In genomic region chr3:115147329-115148141, GRCh38 we compare ENCODE assay signal across 8 cellular contexts. TPM values are rescaled to one million over a fixed set of nuclear protein-coding genes. Genes with fewer than 3 reads are reported as not detected.
A peak's percentile ranks its signal among the peaks of the same experiment; 100 is the strongest.
DNase-seq lines count a peak whose midpoint lies in the region; ATAC-seq and TF ChIP-seq lines count a peak whose summit lies in the region.

No MANE protein-coding gene starts in this region.

- TF ChIP-seq CTCF in dorsolateral prefrontal cortex (IDR thresholded peaks at IDR 0.05 in 54 of 56, conservative IDR thresholded peaks at IDR 0.05 in 2 of 56; ENCODE audit: low read depth in 1 of 56, partially characterized antibody in 56 of 56): peak in 30 of 56 donors; percentile 7 to 40 (median 24)
- TF ChIP-seq CTCF in liver (IDR thresholded peaks at IDR 0.05; ENCODE audit: low read depth, low read length, missing input control): no peak

- peak overlapping the region; percentile 96 for H3K27ac ChIP-seq in CD4-positive, CD25-positive, alpha-beta regulatory T cell (ENCODE audit: insufficient read depth, low read length, poor library complexity, severe bottlenecking)
- peak overlapping the region; percentile 74 to 99 (median 98) for H3K27ac ChIP-seq in dorsolateral prefrontal cortex
- H3K27ac ChIP-seq in liver (ENCODE audit: low read depth in 1 of 2, low read length in 2 of 2): peak overlapping the region; percentile 97 to 99

- H3K27ac Mint-ChIP-seq in CD4-positive, CD25-positive, alpha-beta regulatory T cell: peak overlapping the region; percentile 99 to 100 (median 99)
- H3K27ac Mint-ChIP-seq in activated CD4-positive, alpha-beta memory T cell treated with anti-CD3 and anti-CD28 coated beads, Interleukin-2, amount 10 ng/mL, durations not matched to agents 7 days and 5 days: peak overlapping the region; percentile 95

- H3K4me3 ChIP-seq in CD4-positive, CD25-positive, alpha-beta regulatory T cell (ENCODE audit: low read depth, low read length): peak overlapping the region; percentile 93
- H3K4me3 ChIP-seq in dorsolateral prefrontal cortex (peak overlapping the region; percentile 62 to 97 (median 89)), liver (ENCODE audit: low read depth in 1 of 3, low read length in 3 of 3) (peak overlapping the region; percentile 51 to 98 (median 84))

- H3K36me3 ChIP-seq in CD4-positive, CD25-positive, alpha-beta regulatory T cell (ENCODE audit: control insufficient read depth, insufficient read depth, low read length): no peaks in the 10 kb centered on the region
- H3K36me3 ChIP-seq in liver (ENCODE audit: control insufficient read depth in 4 of 4, insufficient read depth in 3 of 4, low read depth in 1 of 4, low read length in 3 of 4): no peaks in the 10 kb centered on the region

- CTCF ChIA-PET in activated CD4-positive, alpha-beta memory T cell treated with anti-CD3 and anti-CD28 coated beads, Interleukin-2, amount 10 ng/mL, durations not matched to agents 7 days and 5 days (lab: Charles Lee): interaction anchor here (1.3 to 2.0 kb wide), 3 partner anchors 16 to 106 kb away, joined by 3 to 7 read pairs (median 4); no protein-coding TSS in a partner anchor

- peak; percentile 80 to 83 for ATAC-seq in CD4-positive, CD25-positive, alpha-beta regulatory T cell (ENCODE audit: low read depth in 2 of 2)
- ATAC-seq in GM19438 (IDR thresholded peaks at IDR 0.05; ENCODE audit: low read depth, unreplicated experiment) (peak; percentile 73), HG03571 (IDR thresholded peaks at IDR 0.05; ENCODE audit: unreplicated experiment) (peak; percentile 79)

- H3K9me3 ChIP-seq in CD4-positive, CD25-positive, alpha-beta regulatory T cell (ENCODE audit: control insufficient read depth in 2 of 2, low read length in 2 of 2): no peaks in the 10 kb centered on the region
- no peaks in the 10 kb centered on the region for H3K9me3 ChIP-seq in liver (ENCODE audit: control insufficient read depth in 4 of 4, low read length in 3 of 4)

- H3K9me3 Mint-ChIP-seq in CD4-positive, CD25-positive, alpha-beta regulatory T cell: peaks cover 0 to 4% (median 0%) of the 10 kb centered on the region in 7 donors
- H3K9me3 Mint-ChIP-seq in activated CD4-positive, alpha-beta memory T cell treated with anti-CD3 and anti-CD28 coated beads, Interleukin-2, amount 10 ng/mL, durations not matched to agents 7 days and 5 days: no peaks in the 10 kb centered on the region

- no peaks in the 10 kb centered on the region for H3K27me3 ChIP-seq in CD4-positive, CD25-positive, alpha-beta regulatory T cell (ENCODE audit: control insufficient read depth, insufficient read depth, low read length)
- H3K27me3 ChIP-seq in dorsolateral prefrontal cortex: no peaks in the 10 kb centered on the region
- H3K27me3 ChIP-seq in liver (ENCODE audit: control insufficient read depth in 4 of 4, insufficient read depth in 4 of 4, low read length in 3 of 4): no peaks in the 10 kb centered on the region

- peak overlapping the region; percentile 93 to 95 for H3K9ac ChIP-seq in liver (ENCODE audit: low read depth in 1 of 2, low read length in 2 of 2)

- no peaks in the 10 kb centered on the region for H3K36me3 Mint-ChIP-seq in CD4-positive, CD25-positive, alpha-beta regulatory T cell
- peaks cover 9% of the 10 kb centered on the region for H3K36me3 Mint-ChIP-seq in activated CD4-positive, alpha-beta memory T cell treated with anti-CD3 and anti-CD28 coated beads, Interleukin-2, amount 10 ng/mL, durations not matched to agents 7 days and 5 days (ENCODE audit: low read depth)

- WGBS in liver: under 1% methylated on average over 54 of the region's 54 CpGs

- intact Hi-C loops in dorsolateral prefrontal cortex (cut with DNase I): loop anchor here (2.0 to 5.0 kb wide), 4 partner anchors 55 to 765 kb away; no protein-coding TSS in a partner anchor

- peak; percentile 21 to 45 for TF ChIP-seq RAD21 in liver (IDR thresholded peaks at IDR 0.05)

- POLR2A ChIA-PET in activated CD4-positive, alpha-beta memory T cell treated with anti-CD3 and anti-CD28 coated beads, Interleukin-2, amount 10 ng/mL, durations not matched to agents 7 days and 5 days (lab: Charles Lee): interaction anchor here (0.7 to 3.3 kb wide), 8 partner anchors 11 to 933 kb away, joined by 4 to 98 read pairs (median 9); no protein-coding TSS in a partner anchor

- H3K4me1 Mint-ChIP-seq in CD4-positive, CD25-positive, alpha-beta regulatory T cell: peaks cover 19 to 40% (median 25%) of the 10 kb centered on the region in 4 donors
- H3K4me1 Mint-ChIP-seq in activated CD4-positive, alpha-beta memory T cell treated with anti-CD3 and anti-CD28 coated beads, Interleukin-2, amount 10 ng/mL, durations not matched to agents 7 days and 5 days: peaks cover 19% of the 10 kb centered on the region

- peak; percentile 97 to 100 (median 98) for DNase-seq in CD4-positive, CD25-positive, alpha-beta regulatory T cell
- peak; percentile 99 for DNase-seq in NCI-H774 (lab: John Stamatoyannopoulos, UW)
- peak; percentile 97 for DNase-seq in activated CD4-positive, alpha-beta memory T cell treated with anti-CD3 and anti-CD28 coated beads, Interleukin-2, amount 10 ng/mL, durations not matched to agents 7 days and 5 days
- DNase-seq in dorsolateral prefrontal cortex: peak; percentile 92 to 100 (median 99)
- peak; percentile 90 for DNase-seq in stimulated activated CD4-positive, alpha-beta T cell treated with anti-CD3 and anti-CD28 coated beads, Interleukin-4, amount 100 ng/mL, for 1 hour

- peaks cover 6% of the 10 kb centered on the region for H3K27me3 Mint-ChIP-seq in CD4-positive, CD25-positive, alpha-beta regulatory T cell
- H3K27me3 Mint-ChIP-seq in activated CD4-positive, alpha-beta memory T cell treated with anti-CD3 and anti-CD28 coated beads, Interleukin-2, amount 10 ng/mL, durations not matched to agents 7 days and 5 days: no peaks in the 10 kb centered on the region

- H3K4me3 Mint-ChIP-seq in CD4-positive, CD25-positive, alpha-beta regulatory T cell: peak overlapping the region; percentile 93 to 100 (median 98)
- peak overlapping the region; percentile 87 for H3K4me3 Mint-ChIP-seq in activated CD4-positive, alpha-beta memory T cell treated with anti-CD3 and anti-CD28 coated beads, Interleukin-2, amount 10 ng/mL, durations not matched to agents 7 days and 5 days

- peaks cover 22% of the 10 kb centered on the region for H3K4me1 ChIP-seq in CD4-positive, CD25-positive, alpha-beta regulatory T cell (ENCODE audit: control insufficient read depth, insufficient read depth, low read length, poor library complexity, severe bottlenecking)
- peaks cover 0 to 8% (median 2%) of the 10 kb centered on the region in 4 donors for H3K4me1 ChIP-seq in liver (ENCODE audit: control insufficient read depth in 4 of 4, insufficient read depth in 4 of 4, low read length in 3 of 4)

TF ChIP-seq in liver, 16 proteins besides CTCF, POLR2A, EP300 and RAD21 (continues in another document):
- TF ChIP-seq FOXA1 (IDR thresholded peaks at IDR 0.05) (peak; percentile 35), ATF3 (IDR thresholded peaks at IDR 0.05) (no peak), RXRA (IDR thresholded peaks at IDR 0.05) (peak; percentile 81 to 88), FOXA2 (IDR thresholded peaks at IDR 0.05) (no peak), EGR1 (IDR thresholded peaks at IDR 0.05; ENCODE audit: low read depth in 2 of 2) (peak in 1 of 2 donors; percentile 35), HNF4A (conservative IDR thresholded peaks at IDR 0.05) (peak; percentile 30 to 35), GABPA (IDR thresholded peaks at IDR 0.05 in 1 of 2, conservative IDR thresholded peaks at IDR 0.05 in 1 of 2) (peak in 1 of 2 donors; percentile 62)
- TF ChIP-seq, protein P1, sequence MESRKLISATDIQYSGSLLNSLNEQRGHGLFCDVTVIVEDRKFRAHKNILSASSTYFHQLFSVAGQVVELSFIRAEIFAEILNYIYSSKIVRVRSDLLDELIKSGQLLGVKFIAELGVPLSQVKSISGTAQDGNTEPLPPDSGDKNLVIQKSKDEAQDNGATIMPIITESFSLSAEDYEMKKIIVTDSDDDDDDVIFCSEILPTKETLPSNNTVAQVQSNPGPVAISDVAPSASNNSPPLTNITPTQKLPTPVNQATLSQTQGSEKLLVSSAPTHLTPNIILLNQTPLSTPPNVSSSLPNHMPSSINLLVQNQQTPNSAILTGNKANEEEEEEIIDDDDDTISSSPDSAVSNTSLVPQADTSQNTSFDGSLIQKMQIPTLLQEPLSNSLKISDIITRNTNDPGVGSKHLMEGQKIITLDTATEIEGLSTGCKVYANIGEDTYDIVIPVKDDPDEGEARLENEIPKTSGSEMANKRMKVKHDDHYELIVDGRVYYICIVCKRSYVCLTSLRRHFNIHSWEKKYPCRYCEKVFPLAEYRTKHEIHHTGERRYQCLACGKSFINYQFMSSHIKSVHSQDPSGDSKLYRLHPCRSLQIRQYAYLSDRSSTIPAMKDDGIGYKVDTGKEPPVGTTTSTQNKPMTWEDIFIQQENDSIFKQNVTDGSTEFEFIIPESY (IDR thresholded peaks at IDR 0.05): peak; percentile 44

RNA-seq across cellular contexts. Expression of gene ZBTB20, which starts 0.4 kb away (rescaled TPM):
- total RNA-seq in CD4-positive, CD25-positive, alpha-beta regulatory T cell: 58.2 TPM
- 10 to 100 TPM; 10.1 to 19.4 (median 13.1) TPM for polyA plus RNA-seq in CD4-positive, CD25-positive, alpha-beta regulatory T cell
- 1 to 10 TPM; 6.3 to 8.6 TPM for total RNA-seq in activated CD4-positive, alpha-beta memory T cell treated with anti-CD3 and anti-CD28 coated beads, Interleukin-2, amount 10 ng/mL, durations not matched to agents 7 days and 5 days
- 100 to 1,000 TPM in 41 of 120 experiments, 10 to 100 TPM in 79; 52.0 to 199 (median 89.0) TPM for total RNA-seq in dorsolateral prefrontal cortex
- total RNA-seq in liver: 10 to 100 TPM in 1 of 2 donors, 1 to 10 TPM in 1; 8.4 to 83.2 TPM
- polyA plus RNA-seq in liver: 10 to 100 TPM in 1 of 2 donors, under 1 TPM in 1; 0.88 to 32.3 TPM

Comparison
In these comparisons a context has a peak if more than half of its experiments do, and no peak if none do; other contexts are left out.
1. Peak in every context shown above with its lines: DNase-seq, ATAC-seq, H3K4me3 ChIP-seq and H3K27ac ChIP-seq.